1 cellular context compared by ENCODE assay signal in genomic region chr17:1186923-1187771, GRCh38.
TF ChIP-seq lines count a peak whose summit lies in the region.

No MANE protein-coding gene starts in this region.

TF ChIP-seq in HEK293, 187 proteins besides CTCF, POLR2A, EP300 and RAD21 (continued from another document):
- TF ChIP-seq ZNF26 (tag by site-specific recombination; IDR thresholded peaks at IDR 0.05) (no peak), ZBTB48 (tag by site-specific recombination; IDR thresholded peaks at IDR 0.05) (0 out of 2 replicates have a peak, but pooled peaks have one; percentile 15), ZNF791 (tag by site-specific recombination; IDR thresholded peaks at IDR 0.05) (no peak), ZEB2 (tag by site-specific recombination; IDR thresholded peaks at IDR 0.05) (peak; percentile 31; the same call in 1 of the 2 replicates), KLF17 (tag by site-specific recombination; IDR thresholded peaks at IDR 0.05) (peak; percentile 35; the same call in 1 of the 2 replicates), MEIS1 (CRISPR knock-in tag; IDR thresholded peaks at IDR 0.05; ENCODE audit: borderline replicate concordance) (no peak), ZNF629 (tag by site-specific recombination; IDR thresholded peaks at IDR 0.05) (peak; percentile 39; the same call in 1 of the 2 replicates), ZBTB17 (tag by site-specific recombination; IDR thresholded peaks at IDR 0.05) (peak; percentile 83), ZNF639 (tag by site-specific recombination; IDR thresholded peaks at IDR 0.05) (no peak), GLIS1 (tag by site-specific recombination; IDR thresholded peaks at IDR 0.05) (peak; percentile 38), IKZF3 (tag by site-specific recombination; IDR thresholded peaks at IDR 0.05) (peak; percentile 38; the same call in 1 of the 2 replicates), ZNF335 (tag by site-specific recombination; conservative IDR thresholded peaks at IDR 0.05) (peak; percentile 46), ZNF169 (tag by site-specific recombination; IDR thresholded peaks at IDR 0.05) (0 out of 2 replicates have a peak, but pooled peaks have one; percentile 11), ZNF777 (tag by site-specific recombination; IDR thresholded peaks at IDR 0.05; ENCODE audit: borderline replicate concordance) (no peak), KLF8 (tag by site-specific recombination; IDR thresholded peaks at IDR 0.05) (0 out of 2 replicates have a peak, but pooled peaks have one; percentile 25), ZNF76 (tag by site-specific recombination; IDR thresholded peaks at IDR 0.05; ENCODE audit: borderline replicate concordance, low read depth) (peak; percentile 11; the same call in 1 of the 2 replicates), ZFHX2 (tag by site-specific recombination; conservative IDR thresholded peaks at IDR 0.05) (peak; percentile 45)
